Comparison of ENCODE assay signal across 12 cellular contexts in the genomic region with DNA sequence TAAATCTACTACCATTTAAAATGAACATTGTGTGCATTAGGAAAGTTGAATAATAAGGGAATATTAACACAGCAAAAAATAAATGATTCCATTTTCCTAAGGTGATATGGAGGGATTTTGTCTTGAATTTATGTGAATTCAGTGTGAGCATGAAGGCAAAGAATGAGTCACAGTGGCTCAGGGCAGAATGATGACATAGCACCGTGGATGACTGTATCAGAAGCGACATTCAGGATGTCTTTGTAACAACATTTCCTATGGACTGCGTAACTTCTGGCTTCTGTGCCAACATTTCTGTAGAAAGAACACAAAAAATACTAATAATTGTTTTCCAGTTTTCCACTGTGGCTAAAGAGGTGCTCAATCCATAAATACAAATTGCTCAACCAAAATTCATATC. TPM values are rescaled to one million over a fixed set of nuclear protein-coding genes. Genes with fewer than 3 reads are reported as not detected.
DNase-seq lines count a peak whose midpoint lies in the region; ATAC-seq, FAIRE-seq and TF ChIP-seq lines count a peak whose summit lies in the region.
"Had no signal": no experiment of that assay in that cellular context is flagged by ENCODE, and none has a peak within 500 bp of the region (broad histone marks: within the 10 kb centered on the region; RNA-seq: fewer than 3 reads in every experiment).

No MANE protein-coding gene starts in this region.

- FAIRE-seq in HTR-8/SVneo (lab: Jason Lieb, UNC): no peak

- in situ Hi-C loops in astrocyte of the cerebellum (cut with HindIII; ENCODE audit: low sequenced_read_pairs): no loop called here
- in situ Hi-C loops in KBM-7 (cut with MboI; ENCODE audit: low pct_unique_long_range_greater_than_20kb, low sequenced_read_pairs): no loop called here

- peak; percentile 21 for DNase-seq in AG08396 (ENCODE audit: low spot score)
- DNase-seq in HTR-8/SVneo (ENCODE audit: insufficient read length, low spot score): peak; percentile 4
- peak; percentile 29 for DNase-seq in astrocyte of the cerebellum (ENCODE audit: low read depth)
- peak; percentile 7 for DNase-seq in glomerular visceral epithelial cell (ENCODE audit: extremely low spot score)
- no peak for DNase-seq in stimulated activated CD4-positive, alpha-beta T cell treated with anti-CD3 and anti-CD28 coated beads, Interleukin-1b, Interleukin-23, amount 100 ng/mL, for 48 hours
- DNase-seq in HT-29 (ENCODE audit: low spot score): no peak
- DNase-seq in KBM-7: no peak
- DNase-seq: activated CD4-positive, alpha-beta memory T cell treated with anti-CD3 and anti-CD28 coated beads for 36 hours; activated naive CD4-positive, alpha-beta T cell; heart right ventricle had no signal

- H3K4me3 ChIP-seq in astrocyte of the cerebellum (ENCODE audit: low read depth, low read length): no peak overlapping the region
- H3K4me3 ChIP-seq: BLaER1, heart right ventricle had no signal

- no peak for ATAC-seq in GM21717 (IDR thresholded peaks at IDR 0.05; ENCODE audit: unreplicated experiment)
- ATAC-seq: heart right ventricle had no signal

- no peak for TF ChIP-seq CTCF in astrocyte of the cerebellum (IDR thresholded peaks at IDR 0.05; ENCODE audit: low read depth, low read length, missing control alignments)

RNA-seq across cellular contexts. Expression of a gene that starts 54.6 kb away (rescaled TPM):
- 7.7 and 7.8 TPM in 2 replicates for total RNA-seq in HT-29 (2014; rRNA removed; shearing (Covaris generic))

Comparison
In these comparisons a context has a peak if more than half of its experiments do, and no peak if none do; other contexts are left out.
1. DNase-seq: peak in AG08396 (single experiment), HTR-8/SVneo (single experiment), astrocyte of the cerebellum (single experiment) and glomerular visceral epithelial cell (single experiment); none in stimulated activated CD4-positive, alpha-beta T cell treated with anti-CD3 and anti-CD28 coated beads, Interleukin-1b, Interleukin-23, amount 100 ng/mL, for 48 hours (single experiment), HT-29 (single experiment) and KBM-7 (single experiment).